Comparison of ENCODE assay signal across 1 cellular context in the genomic region with DNA sequence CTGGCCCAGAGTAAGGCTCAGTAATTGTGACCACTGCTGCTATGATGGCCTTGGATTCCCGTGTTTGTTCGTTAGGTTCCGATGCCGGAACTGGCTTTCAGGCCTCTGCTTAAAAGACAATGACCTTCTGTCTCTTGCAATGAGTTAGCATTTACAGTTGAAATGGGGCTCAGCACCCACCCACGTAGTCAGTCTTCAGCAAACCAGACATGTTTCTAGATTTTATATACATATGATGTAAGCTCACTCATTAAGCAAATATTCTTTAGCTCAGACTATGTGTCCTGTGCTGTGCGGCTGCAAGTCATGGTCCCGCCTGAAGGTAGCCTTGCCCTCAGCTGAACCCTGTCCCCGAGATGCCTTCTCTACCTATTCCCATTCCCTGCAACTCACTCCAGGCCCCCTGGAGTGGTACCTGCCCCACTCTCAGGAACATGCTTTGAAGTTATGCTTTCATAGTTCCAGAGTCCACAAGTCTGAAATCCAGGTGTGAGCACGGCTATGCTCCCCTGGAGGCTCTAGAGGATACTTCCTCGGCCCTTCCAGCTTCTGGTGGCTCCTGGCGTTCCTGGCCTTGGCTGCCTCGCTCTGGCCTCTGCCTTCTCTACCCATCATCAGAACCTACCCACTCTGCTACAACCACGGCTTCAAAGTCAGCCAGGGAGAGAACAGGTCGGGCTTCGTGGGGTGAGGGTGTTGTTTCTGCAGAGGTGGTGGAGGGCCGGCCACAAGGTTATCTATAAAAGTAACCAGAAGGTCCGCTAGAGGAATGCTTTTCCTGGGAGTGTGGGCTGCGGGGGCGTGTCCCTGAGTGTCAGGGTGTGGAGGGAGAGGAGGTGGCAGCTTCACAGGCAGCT.
A peak's percentile ranks its signal among the peaks of the same experiment; 100 is the strongest.
TF ChIP-seq lines count a peak whose summit lies in the region.

No MANE protein-coding gene starts in this region.

TF ChIP-seq in HepG2, 621 proteins besides CTCF, POLR2A, EP300 and RAD21 (continued from another document and continues in another):
- TF ChIP-seq, protein P1, sequence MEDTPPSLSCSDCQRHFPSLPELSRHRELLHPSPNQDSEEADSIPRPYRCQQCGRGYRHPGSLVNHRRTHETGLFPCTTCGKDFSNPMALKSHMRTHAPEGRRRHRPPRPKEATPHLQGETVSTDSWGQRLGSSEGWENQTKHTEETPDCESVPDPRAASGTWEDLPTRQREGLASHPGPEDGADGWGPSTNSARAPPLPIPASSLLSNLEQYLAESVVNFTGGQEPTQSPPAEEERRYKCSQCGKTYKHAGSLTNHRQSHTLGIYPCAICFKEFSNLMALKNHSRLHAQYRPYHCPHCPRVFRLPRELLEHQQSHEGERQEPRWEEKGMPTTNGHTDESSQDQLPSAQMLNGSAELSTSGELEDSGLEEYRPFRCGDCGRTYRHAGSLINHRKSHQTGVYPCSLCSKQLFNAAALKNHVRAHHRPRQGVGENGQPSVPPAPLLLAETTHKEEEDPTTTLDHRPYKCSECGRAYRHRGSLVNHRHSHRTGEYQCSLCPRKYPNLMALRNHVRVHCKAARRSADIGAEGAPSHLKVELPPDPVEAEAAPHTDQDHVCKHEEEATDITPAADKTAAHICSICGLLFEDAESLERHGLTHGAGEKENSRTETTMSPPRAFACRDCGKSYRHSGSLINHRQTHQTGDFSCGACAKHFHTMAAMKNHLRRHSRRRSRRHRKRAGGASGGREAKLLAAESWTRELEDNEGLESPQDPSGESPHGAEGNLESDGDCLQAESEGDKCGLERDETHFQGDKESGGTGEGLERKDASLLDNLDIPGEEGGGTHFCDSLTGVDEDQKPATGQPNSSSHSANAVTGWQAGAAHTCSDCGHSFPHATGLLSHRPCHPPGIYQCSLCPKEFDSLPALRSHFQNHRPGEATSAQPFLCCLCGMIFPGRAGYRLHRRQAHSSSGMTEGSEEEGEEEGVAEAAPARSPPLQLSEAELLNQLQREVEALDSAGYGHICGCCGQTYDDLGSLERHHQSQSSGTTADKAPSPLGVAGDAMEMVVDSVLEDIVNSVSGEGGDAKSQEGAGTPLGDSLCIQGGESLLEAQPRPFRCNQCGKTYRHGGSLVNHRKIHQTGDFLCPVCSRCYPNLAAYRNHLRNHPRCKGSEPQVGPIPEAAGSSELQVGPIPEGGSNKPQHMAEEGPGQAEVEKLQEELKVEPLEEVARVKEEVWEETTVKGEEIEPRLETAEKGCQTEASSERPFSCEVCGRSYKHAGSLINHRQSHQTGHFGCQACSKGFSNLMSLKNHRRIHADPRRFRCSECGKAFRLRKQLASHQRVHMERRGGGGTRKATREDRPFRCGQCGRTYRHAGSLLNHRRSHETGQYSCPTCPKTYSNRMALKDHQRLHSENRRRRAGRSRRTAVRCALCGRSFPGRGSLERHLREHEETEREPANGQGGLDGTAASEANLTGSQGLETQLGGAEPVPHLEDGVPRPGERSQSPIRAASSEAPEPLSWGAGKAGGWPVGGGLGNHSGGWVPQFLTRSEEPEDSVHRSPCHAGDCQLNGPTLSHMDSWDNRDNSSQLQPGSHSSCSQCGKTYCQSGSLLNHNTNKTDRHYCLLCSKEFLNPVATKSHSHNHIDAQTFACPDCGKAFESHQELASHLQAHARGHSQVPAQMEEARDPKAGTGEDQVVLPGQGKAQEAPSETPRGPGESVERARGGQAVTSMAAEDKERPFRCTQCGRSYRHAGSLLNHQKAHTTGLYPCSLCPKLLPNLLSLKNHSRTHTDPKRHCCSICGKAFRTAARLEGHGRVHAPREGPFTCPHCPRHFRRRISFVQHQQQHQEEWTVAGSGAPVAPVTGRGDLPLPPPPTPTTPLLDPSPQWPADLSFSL (CRISPR knock-in tag; IDR thresholded peaks at IDR 0.05) = no peak
- no peak for TF ChIP-seq MXD3 (CRISPR knock-in tag; IDR thresholded peaks at IDR 0.05)
- no peak for TF ChIP-seq SP5 (CRISPR knock-in tag; IDR thresholded peaks at IDR 0.05; ENCODE audit: borderline replicate concordance, low read depth)
- TF ChIP-seq JDP2 (CRISPR knock-in tag; IDR thresholded peaks at IDR 0.05; ENCODE audit: borderline replicate concordance) = no peak
- TF ChIP-seq HNF4A (CRISPR knock-in tag; IDR thresholded peaks at IDR 0.05) = peak; percentile 76
- no peak for TF ChIP-seq ZNF24 (IDR thresholded peaks at IDR 0.05)
- TF ChIP-seq ZNF772 (CRISPR knock-in tag; IDR thresholded peaks at IDR 0.05) = no peak
- no peak for TF ChIP-seq ZBTB40 (IDR thresholded peaks at IDR 0.05)
- no peak for TF ChIP-seq ZBTB40 (CRISPR knock-in tag; IDR thresholded peaks at IDR 0.05)
- no peak for TF ChIP-seq JUNB (CRISPR knock-in tag; IDR thresholded peaks at IDR 0.05; ENCODE audit: borderline replicate concordance)
- TF ChIP-seq ZNF660 (CRISPR knock-in tag; IDR thresholded peaks at IDR 0.05; ENCODE audit: borderline replicate concordance, low read depth) = no peak
- no peak for TF ChIP-seq ZHX1 (CRISPR knock-in tag; IDR thresholded peaks at IDR 0.05; ENCODE audit: low read depth)
- no peak for TF ChIP-seq ZNF569 (CRISPR knock-in tag; IDR thresholded peaks at IDR 0.05; ENCODE audit: borderline replicate concordance)
- no peak for TF ChIP-seq TFDP2 (CRISPR knock-in tag; IDR thresholded peaks at IDR 0.05)
- TF ChIP-seq ZNF615 (CRISPR knock-in tag; IDR thresholded peaks at IDR 0.05; ENCODE audit: borderline replicate concordance) = no peak
- TF ChIP-seq BRD4 (CRISPR knock-in tag; IDR thresholded peaks at IDR 0.05) = no peak; the same call in 1 of the 2 replicates
- TF ChIP-seq PCBP2 (optimal IDR thresholded peaks at IDR 0.05; ENCODE audit: low read depth, low read length, poor library complexity, severe bottlenecking) = no peak
- TF ChIP-seq RORA (CRISPR knock-in tag; IDR thresholded peaks at IDR 0.05) = no peak
- TF ChIP-seq ZBTB21 (CRISPR knock-in tag; IDR thresholded peaks at IDR 0.05) = no peak
- TF ChIP-seq RBM22 (optimal IDR thresholded peaks at IDR 0.05; ENCODE audit: low read length) = no peak
- TF ChIP-seq SETDB1 (CRISPR knock-in tag; IDR thresholded peaks at IDR 0.05; ENCODE audit: borderline replicate concordance) = no peak
- TF ChIP-seq NFE2L2 (IDR thresholded peaks at IDR 0.05; ENCODE audit: low read length) = peak; percentile 66; the same call in 1 of the 2 replicates
- TF ChIP-seq, protein P2, sequence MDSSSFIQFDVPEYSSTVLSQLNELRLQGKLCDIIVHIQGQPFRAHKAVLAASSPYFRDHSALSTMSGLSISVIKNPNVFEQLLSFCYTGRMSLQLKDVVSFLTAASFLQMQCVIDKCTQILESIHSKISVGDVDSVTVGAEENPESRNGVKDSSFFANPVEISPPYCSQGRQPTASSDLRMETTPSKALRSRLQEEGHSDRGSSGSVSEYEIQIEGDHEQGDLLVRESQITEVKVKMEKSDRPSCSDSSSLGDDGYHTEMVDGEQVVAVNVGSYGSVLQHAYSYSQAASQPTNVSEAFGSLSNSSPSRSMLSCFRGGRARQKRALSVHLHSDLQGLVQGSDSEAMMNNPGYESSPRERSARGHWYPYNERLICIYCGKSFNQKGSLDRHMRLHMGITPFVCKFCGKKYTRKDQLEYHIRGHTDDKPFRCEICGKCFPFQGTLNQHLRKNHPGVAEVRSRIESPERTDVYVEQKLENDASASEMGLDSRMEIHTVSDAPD (CRISPR knock-in tag; IDR thresholded peaks at IDR 0.05) = peak; percentile 27; the same call in 1 of the 2 replicates
- no peak for TF ChIP-seq ZNF335 (CRISPR knock-in tag; IDR thresholded peaks at IDR 0.05)
